ENCODE assay signal across 8 cellular contexts in genomic region chr4:185470503-185471195, GRCh38. TPM values are rescaled to one million over a fixed set of nuclear protein-coding genes. Genes with fewer than 3 reads are reported as not detected.
DNase-seq lines count a peak whose midpoint lies in the region; TF ChIP-seq lines count a peak whose summit lies in the region.

No MANE protein-coding gene starts in this region.

- H3K27ac ChIP-seq in angular gyrus (ENCODE audit: low read depth, low read length) = peak overlapping the region; percentile 80
- H3K27ac ChIP-seq in right atrium auricular region = peak overlapping the region; percentile 63

- H3K36me3 ChIP-seq in right atrium auricular region = no peaks in the 10 kb centered on the region

- peak; percentile 14 for DNase-seq in EL
- no peak for DNase-seq in HFFc6
- DNase-seq in OCI-M1 (lab: John Stamatoyannopoulos, UW) = peak; percentile 67
- DNase-seq in right atrium auricular region (ENCODE audit: low spot score) = peak; percentile 67
- peak; percentile 86 for DNase-seq in posterior vena cava (ENCODE audit: low spot score)
- no peak for DNase-seq in epidermal melanocyte (ENCODE audit: insufficient read length, low spot score)
- DNase-seq in MV-4-11 (lab: John Stamatoyannopoulos, UW) = no peak

- no peaks in the 10 kb centered on the region for H3K9me3 Mint-ChIP-seq in HFFc6

- H3K27ac Mint-ChIP-seq in HFFc6 = no peak overlapping the region

- peaks cover 40% of the 10 kb centered on the region for H3K27me3 Mint-ChIP-seq in HFFc6 (ENCODE audit: insufficient read depth)

- H3K9me3 ChIP-seq in right atrium auricular region = no peaks in the 10 kb centered on the region

- no peak for TF ChIP-seq CTCF in HFFc6 (IDR thresholded peaks at IDR 0.05)
- TF ChIP-seq CTCF in right atrium auricular region (IDR thresholded peaks at IDR 0.05) = no peak

- H3K27me3 ChIP-seq in right atrium auricular region = no peaks in the 10 kb centered on the region

- no peaks in the 10 kb centered on the region for H3K36me3 Mint-ChIP-seq in HFFc6 (ENCODE audit: low read depth)

- intact Hi-C loops in posterior vena cava (cut with DNase I) = loop anchor here (5.0 kb wide), 2 partner anchors 37 to 127 kb away; no protein-coding TSS in a partner anchor

- H3K4me3 ChIP-seq in right atrium auricular region = peak overlapping the region; percentile 53 to 66

- peaks cover 0 to 4% of the 10 kb centered on the region in 2 donors for H3K4me1 ChIP-seq in right atrium auricular region

- peak overlapping the region; percentile 79 for H3K4me3 Mint-ChIP-seq in HFFc6

- 0 out of 2 replicates have a peak, but pooled peaks cover 6% of the 10 kb centered on the region for H3K4me1 Mint-ChIP-seq in HFFc6 (ENCODE audit: low read depth)

RNA-seq across cellular contexts. Expression of gene CCDC110, which starts 0.9 kb away (rescaled TPM):
- not detected for total RNA-seq in HFFc6 (2021; fragmentation: NEBNext Ultra II Directional; extraction: Animal tissue kit (Norgen Biotek cat#: 25700))
- total RNA-seq in right atrium auricular region = 1 to 10 TPM; 1.7 to 3.9 TPM
- total RNA-seq in posterior vena cava = 1 to 10 TPM; 3.5 to 6.6 TPM

RNA-seq across cellular contexts. Expression of gene UFSP2, which starts 44.9 kb away (rescaled TPM):
- 10 to 100 TPM; 23.1 to 35.6 (median 32.5) TPM for total RNA-seq in HFFc6 (2021; fragmentation: NEBNext Ultra II Directional; extraction: Animal tissue kit (Norgen Biotek cat#: 25700))
- total RNA-seq in right atrium auricular region (10 to 100 TPM; 28.6 to 35.1 TPM), posterior vena cava (10 to 100 TPM; 40.3 to 51.8 TPM)

Comparison
In these comparisons a context has a peak if more than half of its experiments do, and no peak if none do; other contexts are left out.
1. DNase-seq: peak in EL (single experiment), OCI-M1 (single experiment), right atrium auricular region (single experiment) and posterior vena cava (single experiment); none in HFFc6 (single experiment), epidermal melanocyte (single experiment) and MV-4-11 (single experiment).